In genomic region chr20:49538950-49539349, GRCh38 we compare ENCODE assay signal across 35 cellular contexts. TPM values are rescaled to one million over a fixed set of nuclear protein-coding genes. Genes with fewer than 3 reads are reported as not detected.
"Had no signal": no experiment of that assay in that cellular context is flagged by ENCODE, and none has a peak within 500 bp of the region (broad histone marks: within the 10 kb centered on the region; RNA-seq: fewer than 3 reads in every experiment).

No MANE protein-coding gene starts in this region.

- FAIRE-seq: RCC 7860 had no signal

- H3K4me2 ChIP-seq: PC-9 had no signal

- H2AFZ ChIP-seq: PC-9 had no signal

- ATAC-seq: Panc1, Right ventricle myocardium inferior, SK-N-SH treated with all-trans-retinoic acid at 6 μM for 48 hours, T-cell had no signal

- H3K4me3 ChIP-seq: MG63, PC-9, SJCRH30, SK-N-MC had no signal

- H3K36me3 ChIP-seq: MG63, SJCRH30 had no signal

- H3K27me3 ChIP-seq: MG63, SJCRH30 had no signal

- H3K27ac ChIP-seq: PC-9, RWPE1, SJCRH30, SK-N-MC had no signal

- H3K9me3 ChIP-seq: MG63, SJCRH30 had no signal

- DNase-seq: Karpas-422, MG63, NCI-H1048, NCI-H1092 treated with DMSO at 0.1 percent for 48 hours, NCI-H1105 treated with DMSO at 0.1 percent for 48 hours, NCI-H1436, NCI-H146, NCI-H1694, NCI-H187, NCI-H1930, NCI-H2029 treated with DMSO at 0.1 percent for 48 hours, NCI-H2081 treated with DMSO at 0.1 percent for 48 hours, NCI-H2107, NCI-H2171, NCI-H226, NCI-H446 treated with DMSO at 0.1 percent for 48 hours, NCI-H510A, NCI-H526, NCI-H69, NCI-H748 treated with DMSO at 0.1 percent for 48 hours, NCI-H82, PC-9, SHP77, SIG-M5, SJCRH30, T-cell had no signal

RNA-seq across cellular contexts. Expression of gene PTGIS, which starts 29.0 kb away (rescaled TPM):
- total RNA-seq: OCI-LY7 had no signal

RNA-seq across cellular contexts. Expression of gene KCNB1, which starts 56.5 kb away (rescaled TPM):
- total RNA-seq: M059J, OCI-LY7, RPMI7951 had no signal
